Comparison of ENCODE assay signal across 8 cellular contexts in genomic region chr4:38902695-38903094, GRCh38. TPM values are rescaled to one million over a fixed set of nuclear protein-coding genes. Genes with fewer than 3 reads are reported as not detected.
A peak's percentile ranks its signal among the peaks of the same experiment; 100 is the strongest.
DNase-seq lines count a peak whose midpoint lies in the region; ATAC-seq and TF ChIP-seq lines count a peak whose summit lies in the region.

No MANE protein-coding gene starts in this region.

- H3K9me3 Mint-ChIP-seq in activated naive CD4-positive, alpha-beta T cell treated with anti-CD3 and anti-CD28 coated beads for 36 hours = no peaks in the 10 kb centered on the region

- peaks cover 5% of the 10 kb centered on the region for H3K4me1 Mint-ChIP-seq in activated naive CD4-positive, alpha-beta T cell treated with anti-CD3 and anti-CD28 coated beads for 36 hours (ENCODE audit: low read depth)

- H3K27ac ChIP-seq in sigmoid colon = peak overlapping the region in 2 of 4 donors; percentile 32 to 54

- H3K4me3 Mint-ChIP-seq in activated naive CD4-positive, alpha-beta T cell treated with anti-CD3 and anti-CD28 coated beads for 36 hours = no peak overlapping the region

- peaks cover 3% of the 10 kb centered on the region for H3K27me3 Mint-ChIP-seq in activated naive CD4-positive, alpha-beta T cell treated with anti-CD3 and anti-CD28 coated beads for 36 hours (ENCODE audit: low read depth)

- no peaks in the 10 kb centered on the region for H3K9me3 ChIP-seq in sigmoid colon

- H3K4me3 ChIP-seq in sigmoid colon = no peak overlapping the region

- DNase-seq in ELR (ENCODE audit: low read depth) = peak; percentile 55
- DNase-seq in RKO (ENCODE audit: low spot score) = peak; percentile 77
- peak; percentile 27 for DNase-seq in fibroblast of peridontal ligament (ENCODE audit: extremely low read depth)
- no peak for DNase-seq in sigmoid colon
- no peak for DNase-seq in amniotic stem cell (lab: John Stamatoyannopoulos, UW)
- no peak for DNase-seq in activated naive CD4-positive, alpha-beta T cell treated with anti-CD3 and anti-CD28 coated beads for 36 hours
- no peak for DNase-seq in foreskin melanocyte

- intact Hi-C loops in sigmoid colon (cut with DNase I) = loop anchor here (1.0 to 5.0 kb wide), 2 partner anchors 233 to 280 kb away; partner anchors contain the start of gene WDR19
- intact Hi-C loops in activated naive CD4-positive, alpha-beta T cell treated with anti-CD3 and anti-CD28 coated beads for 36 hours (cut with micrococcal nuclease) = loop anchor here (1.0 to 5.0 kb wide), 6 partner anchors 142 to 1074 kb away; partner anchors contain the start of genes LIAS, PDS5A, RPL9 and WDR19

- no peak overlapping the region for H3K27ac Mint-ChIP-seq in activated naive CD4-positive, alpha-beta T cell treated with anti-CD3 and anti-CD28 coated beads for 36 hours

- H3K36me3 Mint-ChIP-seq in activated naive CD4-positive, alpha-beta T cell treated with anti-CD3 and anti-CD28 coated beads for 36 hours (ENCODE audit: low read depth) = no peaks in the 10 kb centered on the region

- H3K27me3 ChIP-seq in sigmoid colon = no peaks in the 10 kb centered on the region

- no peak for TF ChIP-seq POLR2A in sigmoid colon (IDR thresholded peaks at IDR 0.05)

- peaks cover 0 to 40% (median 17%) of the 10 kb centered on the region in 4 donors for H3K4me1 ChIP-seq in sigmoid colon

- TF ChIP-seq CTCF in sigmoid colon (IDR thresholded peaks at IDR 0.05) = peak in 3 of 4 experiments; percentile 16 to 44 (median 25)

- TF ChIP-seq EP300 in sigmoid colon (IDR thresholded peaks at IDR 0.05) = no peak

- peak; percentile 52 for ATAC-seq in HG03469 (IDR thresholded peaks at IDR 0.05; ENCODE audit: unreplicated experiment)

- H3K36me3 ChIP-seq in sigmoid colon = peaks cover 10 to 42% (median 16%) of the 10 kb centered on the region in 4 donors

- CTCF ChIA-PET in activated naive CD4-positive, alpha-beta T cell treated with anti-CD3 and anti-CD28 coated beads for 36 hours (lab: Charles Lee) = interaction anchor here (0.5 to 4.8 kb wide), 39 partner anchors 9 to 840 kb away, joined by 3 to 162 read pairs (median 4); no protein-coding TSS in a partner anchor

RNA-seq across cellular contexts. Expression of gene FAM114A1, which starts 35.1 kb away (rescaled TPM):
- total RNA-seq in sigmoid colon = 100 to 1,000 TPM; 120 to 189 (median 134) TPM
- polyA plus RNA-seq in sigmoid colon = 10 to 100 TPM; 24.7 to 49.5 (median 46.2) TPM
- total RNA-seq in activated naive CD4-positive, alpha-beta T cell treated with anti-CD3 and anti-CD28 coated beads for 36 hours = under 1 TPM; 0.24 to 0.81 TPM

RNA-seq across cellular contexts. Expression of gene TLR6, which starts 46.1 kb away (rescaled TPM):
- 1 to 10 TPM; 1.5 to 4.1 (median 2.9) TPM for total RNA-seq in sigmoid colon
- polyA plus RNA-seq in sigmoid colon = 1 to 10 TPM in 1 of 3 donors, under 1 TPM in 2; 0.60 to 3.2 (median 0.92) TPM
- total RNA-seq in activated naive CD4-positive, alpha-beta T cell treated with anti-CD3 and anti-CD28 coated beads for 36 hours = 1 to 10 TPM; 3.6 TPM

Comparison
In these comparisons a context has a peak if more than half of its experiments do, and no peak if none do; other contexts are left out.
1. DNase-seq: peak in ELR (single experiment), RKO (single experiment) and fibroblast of peridontal ligament (single experiment); none in sigmoid colon (single experiment), amniotic stem cell (single experiment), activated naive CD4-positive, alpha-beta T cell treated with anti-CD3 and anti-CD28 coated beads for 36 hours (single experiment) and foreskin melanocyte (single experiment).
2. RNA of gene FAM114A1, which starts 35.1 kb away (total RNA-seq): 120 to 189 TPM in sigmoid colon; 0.24 to 0.81 TPM in activated naive CD4-positive, alpha-beta T cell treated with anti-CD3 and anti-CD28 coated beads for 36 hours; every median in the first group is over 10 times any median in the second.